In the genomic region with DNA sequence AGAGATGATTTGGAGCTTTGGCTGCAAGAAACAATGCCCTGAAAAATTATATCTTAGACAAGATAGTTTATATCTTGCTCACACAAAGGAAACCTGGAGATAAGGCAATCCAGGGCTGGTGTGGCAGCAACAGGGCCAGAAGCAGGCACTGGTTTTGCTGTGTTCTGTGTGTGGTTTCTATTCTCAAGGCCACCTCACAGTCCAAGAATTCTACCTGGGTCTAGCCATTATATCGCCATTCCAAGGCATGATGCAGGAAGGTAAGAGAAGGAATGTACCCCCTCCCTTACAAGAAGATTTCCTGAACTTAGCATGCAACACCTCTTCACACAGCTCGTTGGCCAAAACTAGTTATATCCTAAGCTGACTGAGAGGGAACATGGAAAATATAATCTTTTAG, we compare ENCODE assay signal across 31 cellular contexts.
"Had no signal": no experiment of that assay in that cellular context is flagged by ENCODE, and none has a peak within 500 bp of the region (broad histone marks: within the 10 kb centered on the region; RNA-seq: fewer than 3 reads in every experiment).

No MANE protein-coding gene starts in this region.

- H3K9me3 ChIP-seq: adrenal gland, body of pancreas, esophagus squamous epithelium had no signal

- ATAC-seq: activated CD4-positive, CD25-positive, alpha-beta regulatory T cell treated with anti-CD3 and anti-CD28 coated beads, Interleukin-2, amount 50 U/mL, for 24 hours; activated CD8-positive, alpha-beta T cell treated with anti-CD3 and anti-CD28 coated beads for 36 hours; activated naive CD8-positive, alpha-beta T cell treated with anti-CD3 and anti-CD28 coated beads, Interleukin-2, amount 50 U/mL, for 24 hours; activated T-cell treated with anti-CD3 and anti-CD28 coated beads, Interleukin-2, amount 50 U/mL, for 4 hours; body of pancreas; effector memory CD8-positive, alpha-beta T cell; gastroesophageal sphincter; T-helper 17 cell had no signal

- H3K27me3 ChIP-seq: adrenal gland, body of pancreas, esophagus squamous epithelium, gastroesophageal sphincter had no signal

- H3K4me1 ChIP-seq: adrenal gland, body of pancreas, esophagus squamous epithelium, gastroesophageal sphincter had no signal

- H3K36me3 ChIP-seq: adrenal gland, esophagus squamous epithelium, gastroesophageal sphincter, WERI-Rb-1 had no signal

- FAIRE-seq: colon had no signal

- H3K27ac ChIP-seq: adrenal gland, body of pancreas, esophagus squamous epithelium, gastroesophageal sphincter, WERI-Rb-1 had no signal

- DNase-seq: activated B cell treated with CpG ODN at 0.5 μM for 24 hours; activated CD4-positive, alpha-beta T cell treated with anti-CD3 and anti-CD28 coated beads for 48 hours; activated CD4-positive, alpha-beta T cell treated with anti-CD3 and anti-CD28 coated beads, Interleukin-2, amount 50 U/mL, for 1 hour; activated CD4-positive, alpha-beta T cell treated with anti-CD3 and anti-CD28 coated beads, Interleukin-2, amount 50 U/mL, for 48 hours; activated CD8-positive, alpha-beta memory T cell treated with anti-CD3 and anti-CD28 coated beads for 24 hours; activated CD8-positive, alpha-beta T cell treated with anti-CD3 and anti-CD28 coated beads for 36 hours; activated effector memory CD4-positive, alpha-beta T cell treated with anti-CD3 and anti-CD28 coated beads, Interleukin-2, amount 50 U/mL, for 16 hours; activated naive CD4-positive, alpha-beta T cell treated with anti-CD3 and anti-CD28 coated beads for 36 hours; activated naive CD8-positive, alpha-beta T cell treated with anti-CD3 and anti-CD28 coated beads for 36 hours; activated naive CD8-positive, alpha-beta T cell treated with anti-CD3 and anti-CD28 coated beads, Interleukin-2, amount 50 U/mL, for 24 hours; activated T-cell treated with anti-CD3 and anti-CD28 coated beads, Interleukin-2, amount 50 U/mL, for 4 hours; adrenal gland; amygdala; aorta; body of pancreas; caudate nucleus; cortex of kidney; dermis blood vessel endothelial cell; effector CD4-positive, alpha-beta T cell; effector memory CD8-positive, alpha-beta T cell; erythroblast; esophagus squamous epithelium; foreskin melanocyte; head of caudate nucleus; T-helper 1 cell; T-helper 17 cell; T1000; WERI-Rb-1 had no signal

- H3K4me3 ChIP-seq: adrenal gland, body of pancreas, esophagus squamous epithelium, gastroesophageal sphincter had no signal
